7 cellular contexts compared by ENCODE assay signal in genomic region chr10:132482090-132482489, GRCh38. TPM values are rescaled to one million over a fixed set of nuclear protein-coding genes. Genes with fewer than 3 reads are reported as not detected.
A peak's percentile ranks its signal among the peaks of the same experiment; 100 is the strongest.
DNase-seq lines count a peak whose midpoint lies in the region; ATAC-seq and TF ChIP-seq lines count a peak whose summit lies in the region.

No MANE protein-coding gene starts in this region.

- 54 to 62% methylated on average over 6 of the region's 6 CpGs for WGBS in upper lobe of left lung, 2 donors

- TF ChIP-seq CTCF in left lung (IDR thresholded peaks at IDR 0.05) (no peak), upper lobe of left lung (IDR thresholded peaks at IDR 0.05) (no peak)

- ATAC-seq in left lung (peak; percentile 82), upper lobe of left lung (ENCODE audit: low FRiP score in 2 of 2) (peak; percentile 56 to 62), HG03159 (IDR thresholded peaks at IDR 0.05; ENCODE audit: unreplicated experiment) (no peak), HG03521 (IDR thresholded peaks at IDR 0.05; ENCODE audit: unreplicated experiment) (no peak)

- no peak overlapping the region for H3K4me3 ChIP-seq in left lung
- H3K4me3 ChIP-seq in upper lobe of left lung = no peak overlapping the region

- H3K27ac ChIP-seq in caudate nucleus (ENCODE audit: low read depth, low read length) (peak overlapping the region; percentile 93), left lung (peak overlapping the region; percentile 23 to 65), upper lobe of left lung (peak overlapping the region; percentile 47 to 73 (median 58))

- H3K4me1 ChIP-seq in left lung = no peaks in the 10 kb centered on the region
- H3K4me1 ChIP-seq in upper lobe of left lung = peaks cover 5 to 14% (median 8%) of the 10 kb centered on the region in 4 donors

- H3K9me3 ChIP-seq in left lung (no peaks in the 10 kb centered on the region), upper lobe of left lung (no peaks in the 10 kb centered on the region)

- TF ChIP-seq EP300 in upper lobe of left lung (IDR thresholded peaks at IDR 0.05) = peak in 3 of 4 donors; percentile 29 to 87 (median 72)

- H3K27me3 ChIP-seq in left lung (no peaks in the 10 kb centered on the region), upper lobe of left lung (no peaks in the 10 kb centered on the region)

- DNase-seq in HuH-7.5 (ENCODE audit: low spot score) (peak; percentile 49), caudate nucleus (lab: John Stamatoyannopoulos, UW) (peak in 19 of 61 donors; percentile 23 to 91 (median 56)), left lung (peak in 1 of 2 donors; percentile 31), upper lobe of left lung (no peak), NCI-H69 (lab: John Stamatoyannopoulos, UW) (no peak)

- H3K36me3 ChIP-seq in left lung (no peaks in the 10 kb centered on the region), upper lobe of left lung (no peaks in the 10 kb centered on the region)

- intact Hi-C loops in left lung (cut with DNase I) = no loop called here

- no peak for TF ChIP-seq POLR2A in upper lobe of left lung (IDR thresholded peaks at IDR 0.05)

RNA-seq across cellular contexts. Expression of gene INPP5A, which starts 55.5 kb away (rescaled TPM):
- total RNA-seq in left lung (10 to 100 TPM; 32.0 to 37.0 TPM), upper lobe of left lung (10 to 100 TPM; 28.6 to 81.7 (median 44.8) TPM)

Comparison
In these comparisons a context has a peak if more than half of its experiments do, and no peak if none do; other contexts are left out.
1. ATAC-seq: peak in left lung (single experiment) and upper lobe of left lung (2 of 2); none in HG03159 (single experiment) and HG03521 (single experiment).
2. Peak in every context shown above with its lines, with median percentiles within 50 percentile points of each other: H3K27ac ChIP-seq.